In genomic region chr19:14073925-14074838, GRCh38 we compare ENCODE assay signal across 9 cellular contexts. TPM values are rescaled to one million over a fixed set of nuclear protein-coding genes. Genes with fewer than 3 reads are reported as not detected.
DNase-seq lines count a peak whose midpoint lies in the region; ATAC-seq and TF ChIP-seq lines count a peak whose summit lies in the region.
"Had no signal": no experiment of that assay in that cellular context is flagged by ENCODE, and none has a peak within 500 bp of the region (broad histone marks: within the 10 kb centered on the region; RNA-seq: fewer than 3 reads in every experiment).

No MANE protein-coding gene starts in this region.

- no peaks in the 10 kb centered on the region for H3K9me2 ChIP-seq in GM23338 (ENCODE audit: insufficient read depth)

- TF ChIP-seq CTCF in BE2C (IDR thresholded peaks at IDR 0.05; ENCODE audit: low read depth, low read length) = no peak
- no peak for TF ChIP-seq CTCF in GM23338 (conservative IDR thresholded peaks at IDR 0.05; ENCODE audit: low read depth in 2 of 2)
- no peak for TF ChIP-seq CTCF in gastroesophageal sphincter (IDR thresholded peaks at IDR 0.05)
- TF ChIP-seq CTCF in parathyroid adenoma (IDR thresholded peaks at IDR 0.05) = no peak

- H3K9me3 ChIP-seq in BE2C (no peaks in the 10 kb centered on the region), gastroesophageal sphincter (no peaks in the 10 kb centered on the region), parathyroid adenoma (ENCODE audit: control insufficient read depth, low read length) (no peaks in the 10 kb centered on the region)

- peak overlapping the region; percentile 16 for H3K9ac ChIP-seq in parathyroid adenoma

- 0 to 2% methylated on average over 6 to 17 of the region's 44 CpGs for WGBS in gastroesophageal sphincter (ENCODE audit: low coverage in 1 of 2), 2 donors

- H3K27ac ChIP-seq in GM23338 (ENCODE audit: low read depth) = no peak overlapping the region
- H3K27ac ChIP-seq in gastroesophageal sphincter = peak overlapping the region; percentile 71 to 95 (median 90)
- H3K27ac ChIP-seq in parathyroid adenoma = peak overlapping the region; percentile 82

- DNase-seq in BE2C = no peak
- DNase-seq in GM23338 (ENCODE audit: low spot score) = no peak
- DNase-seq in activated CD4-positive, alpha-beta memory T cell treated with anti-CD3 and anti-CD28 coated beads for 36 hours = peak; percentile 62
- no peak for DNase-seq in foreskin melanocyte
- DNase-seq in GF-D8 (lab: John Stamatoyannopoulos, UW) = no peak

- H3K4me3 ChIP-seq in BE2C (ENCODE audit: low read depth, low read length) = peak overlapping the region; percentile 63
- H3K4me3 ChIP-seq in GM23338 = peak overlapping the region; percentile 72
- peak overlapping the region; percentile 41 to 67 for H3K4me3 ChIP-seq in gastroesophageal sphincter
- peak overlapping the region; percentile 56 for H3K4me3 ChIP-seq in parathyroid adenoma (ENCODE audit: low read depth, low read length)

- H3K79me2 ChIP-seq in GM23338 (replicated peaks; ENCODE audit: insufficient read depth) (no peaks in the 10 kb centered on the region), parathyroid adenoma (no peaks in the 10 kb centered on the region)

- H3K9me3 Mint-ChIP-seq in GM23338 = no peaks in the 10 kb centered on the region; the same call in 2 of the 3 replicates
- H3K9me3 Mint-ChIP-seq in activated CD4-positive, alpha-beta memory T cell treated with anti-CD3 and anti-CD28 coated beads for 36 hours = no peaks in the 10 kb centered on the region

- TF ChIP-seq EP300 in gastroesophageal sphincter (IDR thresholded peaks at IDR 0.05) = no peak

- H3K36me3 ChIP-seq in BE2C (no peaks in the 10 kb centered on the region), GM23338 (ENCODE audit: insufficient read depth) (no peaks in the 10 kb centered on the region), gastroesophageal sphincter (no peaks in the 10 kb centered on the region), parathyroid adenoma (ENCODE audit: control insufficient read depth, insufficient read depth, low read length) (no peaks in the 10 kb centered on the region)

- H3K4me2 ChIP-seq in GM23338 = peak overlapping the region; percentile 90
- H3K4me2 ChIP-seq in parathyroid adenoma (ENCODE audit: low read length) = peak overlapping the region; percentile 65

- intact Hi-C loops in activated CD4-positive, alpha-beta memory T cell treated with anti-CD3 and anti-CD28 coated beads for 36 hours (cut with micrococcal nuclease) = loop anchor here (1.0 to 10.0 kb wide), 3 partner anchors 121 to 479 kb away; partner anchors contain the start of gene DCAF15

- POLR2A ChIA-PET in activated CD4-positive, alpha-beta memory T cell treated with anti-CD3 and anti-CD28 coated beads for 36 hours (lab: Charles Lee) = interaction anchor here (1.0 kb wide), 1 partner anchor 193 kb away, joined by 7 read pairs; no protein-coding TSS in a partner anchor

- H3K27ac Mint-ChIP-seq in GM23338 = no peak overlapping the region
- peak overlapping the region; percentile 84 for H3K27ac Mint-ChIP-seq in activated CD4-positive, alpha-beta memory T cell treated with anti-CD3 and anti-CD28 coated beads for 36 hours

- CTCF ChIA-PET in activated CD4-positive, alpha-beta memory T cell treated with anti-CD3 and anti-CD28 coated beads for 36 hours (lab: Charles Lee) = interaction anchor here (0.7 to 6.9 kb wide), 16 partner anchors 14 to 286 kb away, joined by 3 to 83 read pairs (median 4); partner anchors contain the start of genes ASF1B, BRME1, CC2D1A and IL27RA

- ATAC-seq in GM23338 (no peak; the same call in 2 of the 3 replicates), gastroesophageal sphincter (peak; percentile 15), GM19324 (IDR thresholded peaks at IDR 0.05; ENCODE audit: low FRiP score, unreplicated experiment) (no peak)

- peak in 1 of 2 donors; percentile 0 for TF ChIP-seq POLR2A in gastroesophageal sphincter (IDR thresholded peaks at IDR 0.05)

- H4K20me1 ChIP-seq in GM23338 (replicated peaks; ENCODE audit: insufficient read depth) = no peaks in the 10 kb centered on the region

- H3K4me1 ChIP-seq in BE2C = no peaks in the 10 kb centered on the region; the same call in none of the 2 replicates
- H3K4me1 ChIP-seq in GM23338 (ENCODE audit: insufficient read depth) = peaks cover 4% of the 10 kb centered on the region; the same call in 1 of the 2 replicates
- peaks cover 0 to 46% (median 19%) of the 10 kb centered on the region in 3 donors for H3K4me1 ChIP-seq in gastroesophageal sphincter
- peaks cover 6% of the 10 kb centered on the region for H3K4me1 ChIP-seq in parathyroid adenoma

- H3K27me3 ChIP-seq in BE2C (peaks cover 21% of the 10 kb centered on the region), GM23338 (ENCODE audit: insufficient read depth) (peaks cover 70% of the 10 kb centered on the region), gastroesophageal sphincter (no peaks in the 10 kb centered on the region), parathyroid adenoma (ENCODE audit: control insufficient read depth, insufficient read depth, low read length) (no peaks in the 10 kb centered on the region)

- H3K36me3 Mint-ChIP-seq in GM23338 (ENCODE audit: low read depth) = no peaks in the 10 kb centered on the region
- no peaks in the 10 kb centered on the region for H3K36me3 Mint-ChIP-seq in activated CD4-positive, alpha-beta memory T cell treated with anti-CD3 and anti-CD28 coated beads for 36 hours

- H3K27me3 Mint-ChIP-seq in GM23338 (ENCODE audit: insufficient read depth, low read depth, poor library complexity) = peaks cover 53% of the 10 kb centered on the region
- H3K27me3 Mint-ChIP-seq in activated CD4-positive, alpha-beta memory T cell treated with anti-CD3 and anti-CD28 coated beads for 36 hours = no peaks in the 10 kb centered on the region

- peak overlapping the region; percentile 83 for H3K4me3 Mint-ChIP-seq in GM23338
- peak overlapping the region; percentile 95 for H3K4me3 Mint-ChIP-seq in activated CD4-positive, alpha-beta memory T cell treated with anti-CD3 and anti-CD28 coated beads for 36 hours

- H2AFZ ChIP-seq in GM23338 = peak overlapping the region; percentile 92
- peak overlapping the region; percentile 91 for H2AFZ ChIP-seq in parathyroid adenoma

- H3F3A ChIP-seq in GM23338 (replicated peaks; ENCODE audit: low read depth) = peaks cover 15% of the 10 kb centered on the region; the same call in 1 of the 2 replicates

- peaks cover 12% of the 10 kb centered on the region for H3K4me1 Mint-ChIP-seq in GM23338
- H3K4me1 Mint-ChIP-seq in activated CD4-positive, alpha-beta memory T cell treated with anti-CD3 and anti-CD28 coated beads for 36 hours (ENCODE audit: low read depth) = peaks cover 13% of the 10 kb centered on the region

TF ChIP-seq in GM23338, 12 proteins besides CTCF, POLR2A, EP300 and RAD21 (continues in another document):
- TF ChIP-seq EZH2 (IDR thresholded peaks at IDR 0.05; ENCODE audit: low read depth, unreplicated experiment) = peak; percentile 67

RNA-seq across cellular contexts. Expression of gene MISP3, which starts 1.6 kb away (rescaled TPM):
- 10.5 TPM for polyA plus RNA-seq in BE2C (2012; ENCODE audit: insufficient read depth, insufficient read length, low read depth)
- 1.9 and 7.8 TPM in 2 replicates for total RNA-seq in GM23338 (2014; rRNA removed; shearing (Covaris generic))
- polyA plus RNA-seq in GM23338 (2016; fragmentation: Nextera tagmentation; extraction: Ambion mirVana) = 2.4 and 2.7 TPM in 2 replicates
- 1 to 10 TPM; 2.4 to 2.5 TPM for total RNA-seq in activated CD4-positive, alpha-beta memory T cell treated with anti-CD3 and anti-CD28 coated beads for 36 hours
- 1 to 10 TPM; 2.7 to 9.5 (median 5.6) TPM for total RNA-seq in gastroesophageal sphincter

RNA-seq across cellular contexts. Expression of gene C19orf67, which starts 11.4 kb away (rescaled TPM):
- not detected for polyA plus RNA-seq in BE2C (2012; ENCODE audit: insufficient read depth, insufficient read length, low read depth)
- not detected in 2 replicates for total RNA-seq in GM23338 (2014; rRNA removed; shearing (Covaris generic))
- 0.40 TPM in 1 of 2 replicates, not detected in the other for polyA plus RNA-seq in GM23338 (2016; fragmentation: Nextera tagmentation; extraction: Ambion mirVana)
- total RNA-seq in activated CD4-positive, alpha-beta memory T cell treated with anti-CD3 and anti-CD28 coated beads for 36 hours = not detected
- not detected for total RNA-seq in gastroesophageal sphincter
- total RNA-seq: NCI-H460 had no signal

RNA-seq across cellular contexts. Expression of gene PALM3, which starts 12.3 kb away (rescaled TPM):
- 1.4 TPM for polyA plus RNA-seq in BE2C (2012; ENCODE audit: insufficient read depth, insufficient read length, low read depth)
- total RNA-seq in GM23338 (2014; rRNA removed; shearing (Covaris generic)) = 40.2 and 45.8 TPM in 2 replicates
- 16.6 and 19.6 TPM in 2 replicates for polyA plus RNA-seq in GM23338 (2016; fragmentation: Nextera tagmentation; extraction: Ambion mirVana)
- not detected for total RNA-seq in activated CD4-positive, alpha-beta memory T cell treated with anti-CD3 and anti-CD28 coated beads for 36 hours
- not detected for total RNA-seq in gastroesophageal sphincter
- total RNA-seq: NCI-H460 had no signal

RNA-seq across cellular contexts. Expression of gene SAMD1, which starts 16.4 kb away (rescaled TPM):
- polyA plus RNA-seq in BE2C (2012; ENCODE audit: insufficient read depth, insufficient read length, low read depth) = 76.0 TPM
- 67.1 and 69.0 TPM in 2 replicates for total RNA-seq in GM23338 (2014; rRNA removed; shearing (Covaris generic))
- 32.2 and 38.1 TPM in 2 replicates for polyA plus RNA-seq in GM23338 (2016; fragmentation: Nextera tagmentation; extraction: Ambion mirVana)
- total RNA-seq in activated CD4-positive, alpha-beta memory T cell treated with anti-CD3 and anti-CD28 coated beads for 36 hours = 10 to 100 TPM; 74.5 to 77.6 TPM
- 10 to 100 TPM; 21.9 to 61.3 (median 41.3) TPM for total RNA-seq in gastroesophageal sphincter

RNA-seq across cellular contexts. Expression of gene IL27RA, which starts 42.6 kb away (rescaled TPM):
- 2.5 TPM for polyA plus RNA-seq in BE2C (2012; ENCODE audit: insufficient read depth, insufficient read length, low read depth)
- total RNA-seq in GM23338 (2014; rRNA removed; shearing (Covaris generic)) = 11.4 and 12.8 TPM in 2 replicates
- polyA plus RNA-seq in GM23338 (2016; fragmentation: Nextera tagmentation; extraction: Ambion mirVana) = 7.7 and 8.3 TPM in 2 replicates
- total RNA-seq in activated CD4-positive, alpha-beta memory T cell treated with anti-CD3 and anti-CD28 coated beads for 36 hours = 10 to 100 TPM; 61.9 to 62.0 TPM
- 1 to 10 TPM; 1.1 to 5.4 (median 3.1) TPM for total RNA-seq in gastroesophageal sphincter

Comparison
In these comparisons a context has a peak if more than half of its experiments do, and no peak if none do; other contexts are left out.
1. RNA of gene PALM3, which starts 12.3 kb away (total RNA-seq): 40.2 to 45.8 TPM in GM23338; not detected in activated CD4-positive, alpha-beta memory T cell treated with anti-CD3 and anti-CD28 coated beads for 36 hours and not detected in gastroesophageal sphincter; every median in the first group is over 10 times any median in the second.
2. Peak in every context shown above with its lines, with median percentiles within 50 percentile points of each other: H3K4me3 ChIP-seq.